8 cellular contexts compared by ENCODE assay signal in genomic region chr12:117236456-117237001, GRCh38. TPM values are rescaled to one million over a fixed set of nuclear protein-coding genes. Genes with fewer than 3 reads are reported as not detected.
A peak's percentile ranks its signal among the peaks of the same experiment; 100 is the strongest.
DNase-seq lines count a peak whose midpoint lies in the region; ATAC-seq, FAIRE-seq and TF ChIP-seq lines count a peak whose summit lies in the region.

No MANE protein-coding gene starts in this region.

- no peaks in the 10 kb centered on the region for H3K9me3 ChIP-seq in small intestine (ENCODE audit: control insufficient read depth, low read depth)

- 11 to 15% (median 11%) methylated on average over 13 of the region's 13 CpGs for WGBS in small intestine, 3 donors

- peaks cover 0 to 8% of the 10 kb centered on the region in 2 donors for H3K27me3 ChIP-seq in small intestine (ENCODE audit: control insufficient read depth in 2 of 2, insufficient read depth in 2 of 2, low read length in 2 of 2)

- no peak overlapping the region for H3K4me3 ChIP-seq in astrocyte of the cerebellum (ENCODE audit: low read depth, low read length)
- H3K4me3 ChIP-seq in small intestine (ENCODE audit: low read depth in 1 of 2, low read length in 2 of 2): no peak overlapping the region

- in situ Hi-C loops in astrocyte of the cerebellum (cut with HindIII; ENCODE audit: low sequenced_read_pairs): loop anchor here (10.0 kb wide), 2 partner anchors 338 to 618 kb away; no protein-coding TSS in a partner anchor

- H3K4me1 ChIP-seq in small intestine (ENCODE audit: control insufficient read depth in 2 of 2, insufficient read depth in 1 of 2, low read depth in 1 of 2, low read length in 1 of 2): no peaks in the 10 kb centered on the region

- no peaks in the 10 kb centered on the region for H3K36me3 ChIP-seq in small intestine (ENCODE audit: control insufficient read depth in 2 of 2, insufficient read depth in 2 of 2, low read length in 2 of 2)

- no peak overlapping the region for H3K27ac ChIP-seq in small intestine (ENCODE audit: low read depth in 1 of 2, low read length in 1 of 2)

- DNase-seq in NCI-H128 (lab: John Stamatoyannopoulos, UW; ENCODE audit: unreplicated experiment) (peak; percentile 17), T-helper 1 cell (peak; percentile 39 to 71 (median 49)), astrocyte of the cerebellum (ENCODE audit: low read depth) (peak; percentile 22), iPS DF 19.7 (ENCODE audit: low read depth, low spot score) (peak; percentile 61), small intestine (peak; percentile 51)

- TF ChIP-seq CTCF in GM12872 (IDR thresholded peaks at IDR 0.05; ENCODE audit: insufficient read depth, low read depth, low read length) (peak; percentile 89), astrocyte of the cerebellum (IDR thresholded peaks at IDR 0.05; ENCODE audit: low read depth, low read length, missing control alignments) (peak; percentile 74)

- no peak for FAIRE-seq in small intestine (lab: Jason Lieb, UNC)

- ATAC-seq in GM21360 (IDR thresholded peaks at IDR 0.05; ENCODE audit: unreplicated experiment) (no peak), HG03521 (IDR thresholded peaks at IDR 0.05; ENCODE audit: unreplicated experiment) (no peak)

RNA-seq across cellular contexts. Expression of gene FBXO21, which starts 46.3 kb away (rescaled TPM):
- 10 to 100 TPM in 1 of 3 donors, 1 to 10 TPM in 2; 6.8 to 16.8 (median 8.5) TPM for polyA plus RNA-seq in small intestine
